15 cellular contexts compared by ENCODE assay signal in the genomic region with DNA sequence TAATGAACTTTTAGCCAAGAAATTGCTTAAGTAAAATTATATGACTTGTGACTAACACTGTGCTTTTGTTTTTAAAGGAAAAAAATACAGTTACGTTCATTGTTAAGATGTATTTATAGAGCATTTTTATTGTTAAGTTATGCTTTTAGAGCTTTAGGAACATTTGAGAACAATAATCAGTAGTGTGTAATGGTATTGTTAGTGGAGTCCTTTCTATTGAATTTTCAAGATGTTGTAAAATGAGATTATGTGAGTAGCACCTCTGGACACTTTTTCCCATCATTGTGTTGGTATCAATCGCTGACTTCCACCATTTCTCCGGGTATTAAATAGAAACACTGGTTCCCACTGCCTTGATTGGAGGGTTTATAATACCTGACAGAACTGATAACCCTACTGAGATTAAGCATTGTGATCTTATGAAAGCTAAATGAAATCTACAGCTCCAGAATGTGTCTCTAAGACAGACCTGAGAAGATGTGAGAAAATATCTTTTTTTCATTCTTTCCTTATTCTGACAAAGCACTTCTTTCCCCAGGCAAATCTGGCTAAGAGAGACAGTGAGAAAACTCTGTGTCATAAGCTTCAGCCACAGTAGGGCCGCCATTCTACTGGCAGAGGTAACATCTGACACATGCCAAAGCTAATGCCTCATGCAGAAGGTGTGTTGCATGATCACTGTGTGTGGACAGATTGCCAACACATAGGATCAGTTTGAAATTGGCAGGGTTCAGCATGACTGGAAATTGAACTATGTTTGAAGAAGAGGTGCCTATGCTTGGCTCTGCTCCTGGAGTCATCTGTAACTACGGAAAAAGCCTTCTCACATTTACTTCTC.
"Had no signal": no experiment of that assay in that cellular context is flagged by ENCODE, and none has a peak within 500 bp of the region (broad histone marks: within the 10 kb centered on the region; RNA-seq: fewer than 3 reads in every experiment).

No MANE protein-coding gene starts in this region.

- DNase-seq: activated CD4-positive, alpha-beta T cell treated with anti-CD3 and anti-CD28 coated beads, Interleukin-2, amount 50 U/mL, for 1 hour; activated CD4-positive, CD25-positive, alpha-beta regulatory T cell; activated naive CD4-positive, alpha-beta T cell; activated T-cell treated with anti-CD3 and anti-CD28 coated beads for 4 hours; anterior cingulate cortex; brain microvascular endothelial cell; gastrocnemius medialis; heart left ventricle; naive B cell; ovary; stimulated activated CD4-positive, alpha-beta T cell treated with anti-CD3 and anti-CD28 coated beads, Interleukin-12 subunit alpha, Interleukin-12 subunit beta, amount 100 ng/mL, for 4 hours; stimulated activated CD4-positive, alpha-beta T cell treated with anti-CD3 and anti-CD28 coated beads, Interleukin-2, amount 100 ng/mL, for 24 hours had no signal

- H3K9me3 ChIP-seq: gastrocnemius medialis, heart left ventricle, ovary had no signal

- H3K4me1 Mint-ChIP-seq: neural progenitor cell; stimulated activated memory B cell treated with anti-CD40 and anti-IgM and Interleukin-4, amounts not matched to agents 10 μg/mL and 1 μg/mL and 100 μg/mL, for 72 hours had no signal

- H3K4me1 ChIP-seq: gastrocnemius medialis had no signal

- H3K27me3 ChIP-seq: brain microvascular endothelial cell, gastrocnemius medialis, heart left ventricle, neural progenitor cell, ovary had no signal

- H3K4me3 ChIP-seq: gastrocnemius medialis, heart left ventricle, neural progenitor cell, ovary had no signal

- H3K36me3 ChIP-seq: brain microvascular endothelial cell, gastrocnemius medialis, heart left ventricle, neural progenitor cell, ovary had no signal

- H3K9ac ChIP-seq: neural progenitor cell had no signal

- H3K9me3 Mint-ChIP-seq: dendritic cell treated with granulocyte-macrophage colony-stimulating factor and Interleukin-4, amounts not matched to agents 40 ng/mL and 50 ng/mL, for 4 days; naive B cell; neural progenitor cell; stimulated activated memory B cell treated with anti-CD40 and anti-IgM and Interleukin-4, amounts not matched to agents 10 μg/mL and 1 μg/mL and 100 μg/mL, for 72 hours had no signal

- H3K27ac Mint-ChIP-seq: dendritic cell treated with granulocyte-macrophage colony-stimulating factor and Interleukin-4, amounts not matched to agents 40 ng/mL and 50 ng/mL, for 4 days; naive B cell; neural progenitor cell; stimulated activated memory B cell treated with anti-CD40 and anti-IgM and Interleukin-4, amounts not matched to agents 10 μg/mL and 1 μg/mL and 100 μg/mL, for 72 hours had no signal

- H2AFZ ChIP-seq: neural progenitor cell had no signal

- H3K27me3 Mint-ChIP-seq: dendritic cell treated with granulocyte-macrophage colony-stimulating factor and Interleukin-4, amounts not matched to agents 40 ng/mL and 50 ng/mL, for 4 days; naive B cell; stimulated activated memory B cell treated with anti-CD40 and anti-IgM and Interleukin-4, amounts not matched to agents 10 μg/mL and 1 μg/mL and 100 μg/mL, for 72 hours had no signal

- H3K4me2 ChIP-seq: neural progenitor cell had no signal

- H3K27ac ChIP-seq: brain microvascular endothelial cell, gastrocnemius medialis, neural progenitor cell, ovary had no signal

- H3K36me3 Mint-ChIP-seq: naive B cell; neural progenitor cell; stimulated activated memory B cell treated with anti-CD40 and anti-IgM and Interleukin-4, amounts not matched to agents 10 μg/mL and 1 μg/mL and 100 μg/mL, for 72 hours had no signal

- H3K4me3 Mint-ChIP-seq: dendritic cell treated with granulocyte-macrophage colony-stimulating factor and Interleukin-4, amounts not matched to agents 40 ng/mL and 50 ng/mL, for 4 days; naive B cell; neural progenitor cell; stimulated activated memory B cell treated with anti-CD40 and anti-IgM and Interleukin-4, amounts not matched to agents 10 μg/mL and 1 μg/mL and 100 μg/mL, for 72 hours had no signal

- ATAC-seq: gastrocnemius medialis; stimulated activated memory B cell treated with anti-CD40 and anti-IgM and Interleukin-4, amounts not matched to agents 10 μg/mL and 1 μg/mL and 100 μg/mL, for 72 hours had no signal
